17 cellular contexts compared by ENCODE assay signal in the genomic region with DNA sequence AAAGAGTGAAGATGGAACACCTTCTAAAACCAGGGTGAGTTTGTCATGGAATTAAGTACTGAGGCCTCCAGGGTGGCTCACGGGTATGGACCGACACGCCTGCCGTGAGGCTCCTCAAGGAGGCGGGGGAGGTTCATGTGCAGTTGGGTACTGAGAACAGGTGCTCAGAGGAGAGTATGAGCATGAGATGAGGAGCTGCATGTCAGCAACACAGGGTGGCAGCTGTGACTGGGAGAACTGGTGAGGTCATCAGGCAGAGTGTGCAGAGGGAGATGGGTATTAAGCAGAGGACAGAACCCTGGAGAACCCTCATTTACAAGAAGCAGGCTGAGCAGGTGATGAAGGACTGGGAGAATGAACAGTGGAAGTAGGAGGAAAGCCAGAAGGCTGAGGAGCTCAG.
DNase-seq lines count a peak whose midpoint lies in the region; ATAC-seq and TF ChIP-seq lines count a peak whose summit lies in the region.
"Had no signal": no experiment of that assay in that cellular context is flagged by ENCODE, and none has a peak within 500 bp of the region (broad histone marks: within the 10 kb centered on the region; RNA-seq: fewer than 3 reads in every experiment).

No MANE protein-coding gene starts in this region.

- H3K36me3 ChIP-seq in HEK293 (ENCODE audit: control insufficient read depth in 2 of 2, insufficient read depth in 1 of 2, low read length in 2 of 2), result no peaks in the 10 kb centered on the region

- peaks cover 27 to 29% of the 10 kb centered on the region in 2 donors for H3K27me3 Mint-ChIP-seq in natural killer cell treated with Interleukin-12 subunit alpha and Interleukin-12 subunit beta and Interleukin-15 and Interleukin-18, amount 100 ng/mL, for 72 hours
- H3K27me3 Mint-ChIP-seq in natural killer cell (ENCODE audit: low read depth in 2 of 2), result peaks cover 6 to 25% of the 10 kb centered on the region in 2 donors

- intact Hi-C loops in natural killer cell (cut with micrococcal nuclease), result no loop called here

- no peak overlapping the region for H3K4me3 ChIP-seq in HEK293 (ENCODE audit: low read depth, low read length)
- H3K4me3 ChIP-seq: GM23248 had no signal

- CTCF ChIA-PET in HEK293 (lab: Yijun Ruan, JAX), result interaction anchor here (1.7 kb wide), 1 partner anchor 9 kb away, joined by 6 read pairs; no protein-coding TSS in a partner anchor

- H3K4me3 Mint-ChIP-seq in natural killer cell treated with Interleukin-12 subunit alpha and Interleukin-12 subunit beta and Interleukin-15 and Interleukin-18, amount 100 ng/mL, for 72 hours, result no peak overlapping the region
- H3K4me3 Mint-ChIP-seq in natural killer cell, result no peak overlapping the region
- H3K4me3 Mint-ChIP-seq in stimulated activated effector memory CD8-positive, alpha-beta T cell treated with anti-CD3 and anti-CD28 coated beads, Interleukin-12 subunit alpha, Interleukin-12 subunit beta, amount 100 ng/mL, for 72 hours, result no peak overlapping the region
- H3K4me3 Mint-ChIP-seq: B cell; CD4-positive, alpha-beta T cell had no signal

- TF ChIP-seq CTCF in natural killer cell (IDR thresholded peaks at IDR 0.05) (no peak), HEK293 (tag by site-specific recombination; IDR thresholded peaks at IDR 0.05) (no peak)

- H3K4me1 ChIP-seq in HEK293 (ENCODE audit: control insufficient read depth, insufficient read depth, low read length), result no peaks in the 10 kb centered on the region

- POLR2A ChIA-PET in HEK293 (lab: Yijun Ruan, JAX), result no interaction called here

- no peaks in the 10 kb centered on the region for H3K36me3 Mint-ChIP-seq in natural killer cell treated with Interleukin-12 subunit alpha and Interleukin-12 subunit beta and Interleukin-15 and Interleukin-18, amount 100 ng/mL, for 72 hours
- H3K36me3 Mint-ChIP-seq in natural killer cell, result no peaks in the 10 kb centered on the region
- no peaks in the 10 kb centered on the region for H3K36me3 Mint-ChIP-seq in stimulated activated effector memory CD8-positive, alpha-beta T cell treated with anti-CD3 and anti-CD28 coated beads, Interleukin-12 subunit alpha, Interleukin-12 subunit beta, amount 100 ng/mL, for 72 hours
- H3K36me3 Mint-ChIP-seq: IgD-negative memory B cell had no signal

- H3K4me1 Mint-ChIP-seq in natural killer cell treated with Interleukin-12 subunit alpha and Interleukin-12 subunit beta and Interleukin-15 and Interleukin-18, amount 100 ng/mL, for 72 hours (ENCODE audit: low read depth in 2 of 2), result no peaks in the 10 kb centered on the region
- no peaks in the 10 kb centered on the region for H3K4me1 Mint-ChIP-seq in natural killer cell
- H3K4me1 Mint-ChIP-seq in stimulated activated effector memory CD8-positive, alpha-beta T cell treated with anti-CD3 and anti-CD28 coated beads, Interleukin-12 subunit alpha, Interleukin-12 subunit beta, amount 100 ng/mL, for 72 hours, result no peaks in the 10 kb centered on the region
- H3K4me1 Mint-ChIP-seq: B cell had no signal

- no peak overlapping the region for H3K27ac ChIP-seq in HEK293 (ENCODE audit: extremely low read depth, low read depth, low read length)
- H3K27ac ChIP-seq: GM23248 had no signal

- ATAC-seq in natural killer cell treated with Interleukin-12 subunit alpha and Interleukin-12 subunit beta and Interleukin-15 and Interleukin-18, amount 100 ng/mL, for 72 hours, result peak; percentile 21 to 28
- no peak for ATAC-seq in natural killer cell
- peak; percentile 45 for ATAC-seq in stimulated activated effector memory CD8-positive, alpha-beta T cell treated with anti-CD3 and anti-CD28 coated beads, Interleukin-12 subunit alpha, Interleukin-12 subunit beta, amount 100 ng/mL, for 72 hours
- no peak for ATAC-seq in GM19463 (IDR thresholded peaks at IDR 0.05; ENCODE audit: unreplicated experiment)
- ATAC-seq in GM19324 (IDR thresholded peaks at IDR 0.05; ENCODE audit: low FRiP score, unreplicated experiment), result no peak
- ATAC-seq: HCT116 had no signal

- H3K9me3 Mint-ChIP-seq in natural killer cell treated with Interleukin-12 subunit alpha and Interleukin-12 subunit beta and Interleukin-15 and Interleukin-18, amount 100 ng/mL, for 72 hours, result no peaks in the 10 kb centered on the region
- no peaks in the 10 kb centered on the region for H3K9me3 Mint-ChIP-seq in natural killer cell
- peaks cover 2% of the 10 kb centered on the region for H3K9me3 Mint-ChIP-seq in stimulated activated effector memory CD8-positive, alpha-beta T cell treated with anti-CD3 and anti-CD28 coated beads, Interleukin-12 subunit alpha, Interleukin-12 subunit beta, amount 100 ng/mL, for 72 hours
- H3K9me3 Mint-ChIP-seq: CD4-positive, alpha-beta T cell had no signal

- H3K27ac Mint-ChIP-seq in natural killer cell treated with Interleukin-12 subunit alpha and Interleukin-12 subunit beta and Interleukin-15 and Interleukin-18, amount 100 ng/mL, for 72 hours, result no peak overlapping the region
- H3K27ac Mint-ChIP-seq in natural killer cell, result no peak overlapping the region
- no peak overlapping the region for H3K27ac Mint-ChIP-seq in stimulated activated effector memory CD8-positive, alpha-beta T cell treated with anti-CD3 and anti-CD28 coated beads, Interleukin-12 subunit alpha, Interleukin-12 subunit beta, amount 100 ng/mL, for 72 hours
- H3K27ac Mint-ChIP-seq: B cell; CD4-positive, alpha-beta T cell had no signal

- no peaks in the 10 kb centered on the region for H3K9me3 ChIP-seq in HEK293 (ENCODE audit: control insufficient read depth, insufficient read depth, low read depth, low read length)

- no peak for DNase-seq in natural killer cell treated with Interleukin-12 subunit alpha and Interleukin-12 subunit beta and Interleukin-15 and Interleukin-18, amount 100 ng/mL, for 72 hours (ENCODE audit: low spot score)
- DNase-seq in natural killer cell, result no peak
- peak; percentile 30 for DNase-seq in SHP77 treated with DMSO at 0.1 percent for 48 hours (lab: John Stamatoyannopoulos, UW)
- DNase-seq in stimulated activated effector memory CD8-positive, alpha-beta T cell treated with anti-CD3 and anti-CD28 coated beads, Interleukin-12 subunit alpha, Interleukin-12 subunit beta, amount 100 ng/mL, for 72 hours (ENCODE audit: low spot score in 2 of 2), result no peak
- DNase-seq in pons (ENCODE audit: low spot score), result no peak
- DNase-seq: ACHN; C1 segment of cervical spinal cord; CD4-positive, alpha-beta T cell; COR-L47; DMS153; GM23248 had no signal

TF ChIP-seq in HEK293, 187 proteins besides CTCF, POLR2A, EP300 and RAD21:
- TF ChIP-seq, protein P1, sequence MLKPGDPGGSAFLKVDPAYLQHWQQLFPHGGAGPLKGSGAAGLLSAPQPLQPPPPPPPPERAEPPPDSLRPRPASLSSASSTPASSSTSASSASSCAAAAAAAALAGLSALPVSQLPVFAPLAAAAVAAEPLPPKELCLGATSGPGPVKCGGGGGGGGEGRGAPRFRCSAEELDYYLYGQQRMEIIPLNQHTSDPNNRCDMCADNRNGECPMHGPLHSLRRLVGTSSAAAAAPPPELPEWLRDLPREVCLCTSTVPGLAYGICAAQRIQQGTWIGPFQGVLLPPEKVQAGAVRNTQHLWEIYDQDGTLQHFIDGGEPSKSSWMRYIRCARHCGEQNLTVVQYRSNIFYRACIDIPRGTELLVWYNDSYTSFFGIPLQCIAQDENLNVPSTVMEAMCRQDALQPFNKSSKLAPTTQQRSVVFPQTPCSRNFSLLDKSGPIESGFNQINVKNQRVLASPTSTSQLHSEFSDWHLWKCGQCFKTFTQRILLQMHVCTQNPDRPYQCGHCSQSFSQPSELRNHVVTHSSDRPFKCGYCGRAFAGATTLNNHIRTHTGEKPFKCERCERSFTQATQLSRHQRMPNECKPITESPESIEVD (tag by site-specific recombination; IDR thresholded peaks at IDR 0.05), result no peak
- TF ChIP-seq ZFP69B (tag by site-specific recombination; IDR thresholded peaks at IDR 0.05) (no peak), ZNF311 (tag by site-specific recombination; IDR thresholded peaks at IDR 0.05; ENCODE audit: borderline replicate concordance) (no peak)
- TF ChIP-seq, protein P2, sequence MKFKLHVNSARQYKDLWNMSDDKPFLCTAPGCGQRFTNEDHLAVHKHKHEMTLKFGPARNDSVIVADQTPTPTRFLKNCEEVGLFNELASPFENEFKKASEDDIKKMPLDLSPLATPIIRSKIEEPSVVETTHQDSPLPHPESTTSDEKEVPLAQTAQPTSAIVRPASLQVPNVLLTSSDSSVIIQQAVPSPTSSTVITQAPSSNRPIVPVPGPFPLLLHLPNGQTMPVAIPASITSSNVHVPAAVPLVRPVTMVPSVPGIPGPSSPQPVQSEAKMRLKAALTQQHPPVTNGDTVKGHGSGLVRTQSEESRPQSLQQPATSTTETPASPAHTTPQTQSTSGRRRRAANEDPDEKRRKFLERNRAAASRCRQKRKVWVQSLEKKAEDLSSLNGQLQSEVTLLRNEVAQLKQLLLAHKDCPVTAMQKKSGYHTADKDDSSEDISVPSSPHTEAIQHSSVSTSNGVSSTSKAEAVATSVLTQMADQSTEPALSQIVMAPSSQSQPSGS (tag by site-specific recombination; IDR thresholded peaks at IDR 0.05; ENCODE audit: low read depth), result 0 out of 2 replicates have a peak, but pooled peaks have one; percentile 4

Comparison
In these comparisons a context has a peak if more than half of its experiments do, and no peak if none do; other contexts are left out.
1. ATAC-seq: peak in natural killer cell treated with Interleukin-12 subunit alpha and Interleukin-12 subunit beta and Interleukin-15 and Interleukin-18, amount 100 ng/mL, for 72 hours (2 of 2) and stimulated activated effector memory CD8-positive, alpha-beta T cell treated with anti-CD3 and anti-CD28 coated beads, Interleukin-12 subunit alpha, Interleukin-12 subunit beta, amount 100 ng/mL, for 72 hours (single experiment); none in natural killer cell (0 of 3), GM19463 (single experiment) and GM19324 (single experiment).